ENCODE assay signal across 8 cellular contexts in genomic region chr21:37563641-37564340, GRCh38.
DNase-seq lines count a peak whose midpoint lies in the region; ATAC-seq, FAIRE-seq and TF ChIP-seq lines count a peak whose summit lies in the region.

No MANE protein-coding gene starts in this region.

- WGBS in adrenal gland, 4 donors, result 0 to 2% (median 1%) methylated on average over 5 to 67 of the region's 67 CpGs

- TF ChIP-seq CTCF in adrenal gland (IDR thresholded peaks at IDR 0.05) (peak in 5 of 6 experiments; percentile 34 to 45 (median 39)), uterus (IDR thresholded peaks at IDR 0.05) (peak; percentile 53 to 62 (median 58))

- peak; percentile 84 for TF ChIP-seq POLR2A in GM12892 (IDR thresholded peaks at IDR 0.05; ENCODE audit: low read depth, low read length)
- TF ChIP-seq POLR2A in adrenal gland (IDR thresholded peaks at IDR 0.05), result peak; percentile 70 to 91
- peak; percentile 50 to 71 for TF ChIP-seq POLR2A in uterus (IDR thresholded peaks at IDR 0.05)

- FAIRE-seq in GM12892 (lab: Jason Lieb, UNC), result peak; percentile 95

- H3K36me3 ChIP-seq in adrenal gland (replicated peaks in 1 of 2) (no peaks in the 10 kb centered on the region), uterus (no peaks in the 10 kb centered on the region)

- ATAC-seq in HG02798 (IDR thresholded peaks at IDR 0.05; ENCODE audit: poor library complexity, unreplicated experiment) (peak; percentile 94), left cardiac atrium (peak; percentile 96 to 97)

- peaks cover 4 to 18% of the 10 kb centered on the region in 2 donors for H3K4me1 ChIP-seq in adrenal gland (replicated peaks in 1 of 2)
- H3K4me1 ChIP-seq in uterus, result no peaks in the 10 kb centered on the region

- intact Hi-C loops in adrenal gland (cut with DNase I) (no loop called here), left cardiac atrium (cut with DNase I) (loop anchor here in 1 of 2 donors (2.0 kb wide), 1 partner anchor 197 kb away; the partner anchor contains the start of gene DYRK1A), uterus (cut with DNase I; ENCODE audit: low total_unique reads) (no loop called here)

- no peaks in the 10 kb centered on the region for H3K9me3 ChIP-seq in adrenal gland (replicated peaks in 1 of 3)
- no peaks in the 10 kb centered on the region for H3K9me3 ChIP-seq in uterus

- H3K27me3 ChIP-seq in adrenal gland, result no peaks in the 10 kb centered on the region
- H3K27me3 ChIP-seq in uterus, result no peaks in the 10 kb centered on the region

- DNase-seq in GM12892 (ENCODE audit: insufficient read length), result peak; percentile 93
- peak; percentile 97 to 98 (median 98) for DNase-seq in NCI-H1417 (lab: John Stamatoyannopoulos, UW)
- peak; percentile 90 for DNase-seq in T follicular helper cell (ENCODE audit: low read depth)
- DNase-seq in adrenal gland, result peak; percentile 93 to 97 (median 96)
- DNase-seq in left cardiac atrium, result peak; percentile 96
- peak; percentile 83 for DNase-seq in pulmonary artery endothelial cell (ENCODE audit: low read depth, low spot score)
- peak; percentile 91 for DNase-seq in uterus

- H3K4me3 ChIP-seq in adrenal gland (peak overlapping the region; percentile 46 to 83 (median 76)), uterus (peak overlapping the region; percentile 54 to 63)

- peak overlapping the region; percentile 89 to 97 (median 95) for H3K27ac ChIP-seq in adrenal gland
- H3K27ac ChIP-seq in uterus, result peak overlapping the region; percentile 83 to 92

Comparison
In these comparisons a context has a peak if more than half of its experiments do, and no peak if none do; other contexts are left out.
1. Peak in every context shown above with its lines: DNase-seq, ATAC-seq, H3K4me3 ChIP-seq and H3K27ac ChIP-seq.